ENCODE assay signal across 1 cellular context in the genomic region with DNA sequence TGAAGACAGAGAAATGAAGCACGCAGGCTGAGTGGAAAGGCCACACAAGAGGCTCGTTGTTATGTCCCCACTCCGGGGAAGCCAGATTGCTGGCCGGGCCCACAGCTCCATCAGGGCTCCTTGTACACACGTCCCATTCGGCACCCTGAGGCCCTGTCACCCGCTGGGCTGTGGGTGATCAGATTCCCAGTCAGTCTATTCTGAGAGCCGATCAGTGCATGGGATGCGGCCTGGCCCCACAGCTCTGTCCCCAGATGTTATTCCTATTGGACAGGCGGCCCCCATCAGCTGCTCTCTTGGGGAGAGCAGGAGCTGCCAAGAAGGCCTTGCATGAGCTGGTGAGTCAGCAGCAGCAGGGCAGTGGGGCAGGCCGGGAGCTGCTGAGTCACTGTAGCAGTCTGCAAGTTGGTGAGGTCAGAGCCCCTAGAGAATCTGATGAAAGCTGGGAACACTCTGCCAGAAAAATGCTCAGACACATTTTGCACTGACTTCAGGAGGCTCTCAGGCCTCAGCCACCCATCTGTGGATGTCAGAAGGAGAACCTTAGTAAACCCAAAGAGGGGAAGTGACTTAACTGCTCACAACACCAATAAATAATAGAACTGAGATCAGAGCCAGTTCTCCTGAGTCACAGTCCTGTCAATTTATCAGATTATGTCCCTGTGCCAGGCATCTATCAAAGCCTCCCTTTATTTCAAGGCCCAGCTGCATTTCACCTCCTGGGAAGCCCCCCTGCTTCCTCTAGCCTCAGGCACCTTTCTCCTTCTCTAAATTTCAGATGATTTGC.
TF ChIP-seq lines count a peak whose summit lies in the region.

No MANE protein-coding gene starts in this region.

TF ChIP-seq in H1, 55 proteins besides CTCF, POLR2A, EP300 and RAD21 (continued from another document):
- TF ChIP-seq, protein P1, sequence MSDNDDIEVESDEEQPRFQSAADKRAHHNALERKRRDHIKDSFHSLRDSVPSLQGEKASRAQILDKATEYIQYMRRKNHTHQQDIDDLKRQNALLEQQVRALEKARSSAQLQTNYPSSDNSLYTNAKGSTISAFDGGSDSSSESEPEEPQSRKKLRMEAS (IDR thresholded peaks at IDR 0.05) = 0 out of 2 replicates have a peak, but pooled peaks have one; percentile 20
- 0 out of 2 replicates have a peak, but pooled peaks have one; percentile 18 for TF ChIP-seq CREB1 (IDR thresholded peaks at IDR 0.05)
- peak; percentile 65 for TF ChIP-seq JUND (IDR thresholded peaks at IDR 0.05; ENCODE audit: low read length)
- no peak for TF ChIP-seq TAF7 (optimal IDR thresholded peaks at IDR 0.05; ENCODE audit: borderline replicate concordance, low read depth, low read length)
- no peak for TF ChIP-seq NRF1 (IDR thresholded peaks at IDR 0.05; ENCODE audit: low read depth, low read length)
- TF ChIP-seq RXRA (IDR thresholded peaks at IDR 0.05; ENCODE audit: insufficient read depth, low read depth, low read length) = no peak
- TF ChIP-seq HDAC6 (IDR thresholded peaks at IDR 0.05; ENCODE audit: low read depth, low read length) = no peak
- TF ChIP-seq, protein P2, sequence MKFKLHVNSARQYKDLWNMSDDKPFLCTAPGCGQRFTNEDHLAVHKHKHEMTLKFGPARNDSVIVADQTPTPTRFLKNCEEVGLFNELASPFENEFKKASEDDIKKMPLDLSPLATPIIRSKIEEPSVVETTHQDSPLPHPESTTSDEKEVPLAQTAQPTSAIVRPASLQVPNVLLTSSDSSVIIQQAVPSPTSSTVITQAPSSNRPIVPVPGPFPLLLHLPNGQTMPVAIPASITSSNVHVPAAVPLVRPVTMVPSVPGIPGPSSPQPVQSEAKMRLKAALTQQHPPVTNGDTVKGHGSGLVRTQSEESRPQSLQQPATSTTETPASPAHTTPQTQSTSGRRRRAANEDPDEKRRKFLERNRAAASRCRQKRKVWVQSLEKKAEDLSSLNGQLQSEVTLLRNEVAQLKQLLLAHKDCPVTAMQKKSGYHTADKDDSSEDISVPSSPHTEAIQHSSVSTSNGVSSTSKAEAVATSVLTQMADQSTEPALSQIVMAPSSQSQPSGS (IDR thresholded peaks at IDR 0.05; ENCODE audit: low read length) = peak; percentile 60; the same call in 1 of the 2 replicates
- TF ChIP-seq SP1 (IDR thresholded peaks at IDR 0.05; ENCODE audit: low read depth, low read length) = no peak
